In genomic region chr1:187383366-187383765, GRCh38 we compare ENCODE assay signal across 16 cellular contexts.
A peak's percentile ranks its signal among the peaks of the same experiment; 100 is the strongest.
DNase-seq lines count a peak whose midpoint lies in the region; ATAC-seq, FAIRE-seq and TF ChIP-seq lines count a peak whose summit lies in the region.
"Had no signal": no experiment of that assay in that cellular context is flagged by ENCODE, and none has a peak within 500 bp of the region (broad histone marks: within the 10 kb centered on the region; RNA-seq: fewer than 3 reads in every experiment).

No MANE protein-coding gene starts in this region.

- no peaks in the 10 kb centered on the region for H3K79me2 ChIP-seq in H1 (ENCODE audit: control insufficient read depth in 1 of 2, insufficient read depth in 2 of 2, low read length in 2 of 2)

- CTCF ChIA-PET in H1 (lab: Charles Lee; ENCODE audit: partially characterized antibody) = interaction anchor here (0.6 to 1.8 kb wide), 12 partner anchors 10 to 804 kb away, joined by 3 to 5 read pairs (median 3); no protein-coding TSS in a partner anchor

- H2BK5ac ChIP-seq in H1 (ENCODE audit: low read depth, low read length) = no peak overlapping the region

- FAIRE-seq in H1 (lab: Jason Lieb, UNC) = peak; percentile 70

- H3K56ac ChIP-seq in H1 (replicated peaks; ENCODE audit: insufficient read length, low read depth, low read length) = no peak overlapping the region

- H3K4me3 ChIP-seq in BE2C (ENCODE audit: low read depth, low read length) = no peak overlapping the region
- no peak overlapping the region for H3K4me3 ChIP-seq in H1 (ENCODE audit: extremely low read depth in 1 of 4, insufficient read depth in 2 of 4, low read depth in 3 of 4, low read length in 4 of 4)
- no peak overlapping the region for H3K4me3 ChIP-seq in upper lobe of right lung
- H3K4me3 ChIP-seq: body of pancreas, GM23248, lung, sigmoid colon, SJSA1, thyroid gland had no signal

- H3K4me1 ChIP-seq in BE2C = no peaks in the 10 kb centered on the region
- peaks cover 0 to 5% (median 0%) of the 10 kb centered on the region in 4 experiments; a peak in 1 of 7 replicates for H3K4me1 ChIP-seq in H1 (replicated peaks in 1 of 4; ENCODE audit: control insufficient read depth in 3 of 4, insufficient read depth in 4 of 4, low read length in 3 of 4)
- H3K4me1 ChIP-seq in upper lobe of right lung = no peaks in the 10 kb centered on the region
- H3K4me1 ChIP-seq: body of pancreas, sigmoid colon, SJSA1, thyroid gland had no signal

- TF ChIP-seq POLR2A in H1 (IDR thresholded peaks at IDR 0.05; ENCODE audit: control extremely low read depth in 1 of 2, low read depth in 2 of 2, low read length in 2 of 2) = no peak

- no peaks in the 10 kb centered on the region for H3K79me1 ChIP-seq in H1 (ENCODE audit: low read depth, low read length)

- no peaks in the 10 kb centered on the region for H3K23me2 ChIP-seq in H1 (ENCODE audit: low read depth, low read length)

- H4K8ac ChIP-seq in H1 (ENCODE audit: extremely low read depth, insufficient read depth, low read length) = no peak overlapping the region

- TF ChIP-seq CTCF in BE2C (IDR thresholded peaks at IDR 0.05; ENCODE audit: low read depth, low read length) (peak; percentile 54), GM12872 (IDR thresholded peaks at IDR 0.05; ENCODE audit: insufficient read depth, low read depth, low read length) (peak; percentile 32; the same call in 1 of the 3 replicates), H1 (IDR thresholded peaks at IDR 0.05; ENCODE audit: control extremely low read depth in 1 of 3, insufficient read depth in 1 of 3, low read depth in 1 of 3, low read length in 3 of 3) (peak; percentile 26 to 68 (median 37); a peak in 3 of 4 replicates), upper lobe of right lung (IDR thresholded peaks at IDR 0.05) (no peak)

- H2BK15ac ChIP-seq in H1 (ENCODE audit: low read length) = no peak overlapping the region

- no peak overlapping the region for H3K14ac ChIP-seq in H1 (ENCODE audit: insufficient read length)

- no peak overlapping the region for H3K23ac ChIP-seq in H1 (ENCODE audit: insufficient read length)

- no peak overlapping the region for H2BK120ac ChIP-seq in H1 (replicated peaks; ENCODE audit: low read depth, low read length)

- TF ChIP-seq EP300 in H1 (IDR thresholded peaks at IDR 0.05; ENCODE audit: borderline replicate concordance in 1 of 2, low read depth in 2 of 2, low read length in 2 of 2) = no peak

- no peaks in the 10 kb centered on the region for H3K36me3 ChIP-seq in BE2C
- H3K36me3 ChIP-seq in H1 (ENCODE audit: control insufficient read depth in 2 of 4, insufficient read depth in 4 of 4, low read length in 3 of 4) = no peaks in the 10 kb centered on the region
- H3K36me3 ChIP-seq in upper lobe of right lung = no peaks in the 10 kb centered on the region
- H3K36me3 ChIP-seq: sigmoid colon, SJSA1, thyroid gland had no signal

- no peak overlapping the region for H2AK5ac ChIP-seq in H1 (ENCODE audit: low read depth, low read length)

- H3K9ac ChIP-seq in H1 (replicated peaks in 1 of 4; ENCODE audit: extremely low read depth in 1 of 4, low read depth in 3 of 4, low read length in 3 of 4) = no peak overlapping the region
- H3K9ac ChIP-seq: GM23248 had no signal

- no peak overlapping the region for H2AFZ ChIP-seq in H1 (ENCODE audit: low read length)
- H2AFZ ChIP-seq: GM23248 had no signal

- intact Hi-C loops in upper lobe of right lung (cut with DNase I) = no loop called here

- H4K5ac ChIP-seq in H1 (ENCODE audit: insufficient read length, low read depth, low read length) = no peak overlapping the region

- H3K27ac ChIP-seq in H1 (ENCODE audit: low read depth, low read length) (no peak overlapping the region), upper lobe of right lung (no peak overlapping the region)
- H3K27ac ChIP-seq: body of pancreas, GM23248, sigmoid colon, SJSA1, thyroid gland, VCaP had no signal

- no peak overlapping the region for H3K4ac ChIP-seq in H1 (replicated peaks; ENCODE audit: insufficient read length, low read depth, low read length)

- H3K27me3 ChIP-seq in BE2C (no peaks in the 10 kb centered on the region), H1 (replicated peaks in 1 of 4; ENCODE audit: control insufficient read depth in 3 of 4, extremely low read depth in 1 of 4, insufficient read depth in 3 of 4, low read length in 3 of 4) (no peaks in the 10 kb centered on the region), upper lobe of right lung (no peaks in the 10 kb centered on the region)
- H3K27me3 ChIP-seq: body of pancreas, sigmoid colon, SJSA1, thyroid gland had no signal

- H3K18ac ChIP-seq in H1 (ENCODE audit: extremely low read depth, low read length) = no peak overlapping the region

- POLR2A ChIA-PET in H1 (lab: Charles Lee; ENCODE audit: partially characterized antibody) = no interaction called here

- WGBS in H1 (ENCODE audit: extremely low coverage in 1 of 2, insufficient coverage in 1 of 2, insufficient read length in 1 of 2, insufficient replicate concordance in 2 of 2, low coverage in 1 of 2, low lambda C conversion rate in 2 of 2, missing lambda C conversion rate in 1 of 2), 2 experiments = 90% methylated on average over 3 of the region's 3 CpGs; no CpG with 5 or more reads in 1 of the 2 experiments

- no peak overlapping the region for H2BK20ac ChIP-seq in H1 (ENCODE audit: low read length)

- H2BK12ac ChIP-seq in H1 (ENCODE audit: low read depth, low read length) = no peak overlapping the region

- H4K91ac ChIP-seq in H1 (replicated peaks; ENCODE audit: insufficient read length, low read length) = no peak overlapping the region

- H3K4me2 ChIP-seq in H1 (ENCODE audit: insufficient read depth in 1 of 2, low read depth in 2 of 2, low read length in 2 of 2) = no peak overlapping the region

- TF ChIP-seq RAD21 in H1 (IDR thresholded peaks at IDR 0.05 in 1 of 2, conservative IDR thresholded peaks at IDR 0.05 in 1 of 2; ENCODE audit: low read depth in 2 of 2, low read length in 2 of 2) = peak; percentile 75 to 80

- H4K20me1 ChIP-seq in H1 (replicated peaks in 1 of 2; ENCODE audit: control insufficient read depth in 1 of 2, insufficient read depth in 2 of 2, low read length in 2 of 2) = no peaks in the 10 kb centered on the region

- H3K9me3 ChIP-seq in BE2C = no peaks in the 10 kb centered on the region
- H3K9me3 ChIP-seq in H1 (ENCODE audit: insufficient read depth in 2 of 2, low read depth in 1 of 2, low read length in 1 of 2) = no peaks in the 10 kb centered on the region
- no peaks in the 10 kb centered on the region for H3K9me3 ChIP-seq in upper lobe of right lung
- H3K9me3 ChIP-seq: body of pancreas, sigmoid colon, thyroid gland had no signal

- ATAC-seq in GM18520 (IDR thresholded peaks at IDR 0.05; ENCODE audit: unreplicated experiment) (no peak), upper lobe of right lung (no peak)
- ATAC-seq: body of pancreas had no signal

- DNase-seq in BE2C (peak; percentile 19), NCI-H69 (lab: John Stamatoyannopoulos, UW) (peak; percentile 37), H1 (ENCODE audit: low read depth in 1 of 2, low spot score in 2 of 2) (no peak), upper lobe of right lung (no peak), NCI-H510A (lab: John Stamatoyannopoulos, UW) (no peak)
- DNase-seq: body of pancreas; GM23248; NCI-H1694 treated with DMSO at 0.1 percent for 48 hours; sigmoid colon; stimulated activated CD4-positive, alpha-beta T cell treated with anti-CD3 and anti-CD28 coated beads, Interleukin-4, amount 100 ng/mL, for 1 hour; thyroid gland had no signal

TF ChIP-seq in H1, 55 proteins besides CTCF, POLR2A, EP300 and RAD21:
- TF ChIP-seq CTBP2 (IDR thresholded peaks at IDR 0.05; ENCODE audit: borderline replicate concordance, insufficient read depth, insufficient read length, low read length) (no peak), SIX5 (IDR thresholded peaks at IDR 0.05; ENCODE audit: low read depth, low read length) (no peak), KDM1A (IDR thresholded peaks at IDR 0.05; ENCODE audit: borderline replicate concordance, low read length) (no peak), CREB1 (IDR thresholded peaks at IDR 0.05) (no peak), NRF1 (IDR thresholded peaks at IDR 0.05; ENCODE audit: low read depth, low read length) (no peak), TEAD4 (IDR thresholded peaks at IDR 0.05; ENCODE audit: low read depth, low read length) (no peak)

Comparison
In these comparisons a context has a peak if more than half of its experiments do, and no peak if none do; other contexts are left out.
1. DNase-seq: peak in BE2C (single experiment) and NCI-H69 (single experiment); none in H1 (0 of 2), upper lobe of right lung (single experiment) and NCI-H510A (single experiment).